ENCODE assay signal across 1 cellular context in genomic region chr9:76135902-76136301, GRCh38.
TF ChIP-seq lines count a peak whose summit lies in the region.

No MANE protein-coding gene starts in this region.

TF ChIP-seq in HEK293, 187 proteins besides CTCF, POLR2A, EP300 and RAD21 (continued from another document):
- 0 out of 2 replicates have a peak, but pooled peaks have one; percentile 47 for TF ChIP-seq ZFP69B (tag by site-specific recombination; IDR thresholded peaks at IDR 0.05)
- peak; percentile 44; the same call in 1 of the 2 replicates for TF ChIP-seq ZNF391 (tag by site-specific recombination; IDR thresholded peaks at IDR 0.05; ENCODE audit: borderline replicate concordance, low read depth)
- no peak for TF ChIP-seq ZNF223 (tag by site-specific recombination; IDR thresholded peaks at IDR 0.05)
- TF ChIP-seq ZNF501 (tag by site-specific recombination; IDR thresholded peaks at IDR 0.05) = no peak
- TF ChIP-seq SALL2 (tag by site-specific recombination; IDR thresholded peaks at IDR 0.05; ENCODE audit: borderline replicate concordance) = no peak
- no peak for TF ChIP-seq ZNF121 (tag by site-specific recombination; IDR thresholded peaks at IDR 0.05)
- TF ChIP-seq WT1 (tag by site-specific recombination; IDR thresholded peaks at IDR 0.05) = peak; percentile 99
- no peak for TF ChIP-seq ZNF211 (tag by site-specific recombination; IDR thresholded peaks at IDR 0.05; ENCODE audit: low read depth)
- TF ChIP-seq ZEB2 (tag by site-specific recombination; IDR thresholded peaks at IDR 0.05) = peak; percentile 62
- TF ChIP-seq IKZF3 (tag by site-specific recombination; IDR thresholded peaks at IDR 0.05) = no peak
- no peak for TF ChIP-seq YY1 (tag by site-specific recombination; IDR thresholded peaks at IDR 0.05)
- TF ChIP-seq RBAK (tag by site-specific recombination; IDR thresholded peaks at IDR 0.05) = no peak
- TF ChIP-seq SP7 (tag by site-specific recombination; IDR thresholded peaks at IDR 0.05) = peak; percentile 61
- TF ChIP-seq ZNF692 (tag by site-specific recombination; IDR thresholded peaks at IDR 0.05) = peak; percentile 76
- no peak for TF ChIP-seq ZBTB8A (tag by site-specific recombination; IDR thresholded peaks at IDR 0.05)
- TF ChIP-seq ZNF843 (tag by site-specific recombination; IDR thresholded peaks at IDR 0.05) = peak; percentile 66; the same call in 1 of the 2 replicates
- no peak for TF ChIP-seq ZNF514 (tag by site-specific recombination; IDR thresholded peaks at IDR 0.05)
- TF ChIP-seq GLIS2 (tag by site-specific recombination; IDR thresholded peaks at IDR 0.05) = no peak
- TF ChIP-seq ZNF776 (tag by site-specific recombination; IDR thresholded peaks at IDR 0.05; ENCODE audit: borderline replicate concordance) = no peak
- no peak for TF ChIP-seq ZNF157 (tag by site-specific recombination; IDR thresholded peaks at IDR 0.05)
- peak; percentile 13; the same call in 1 of the 2 replicates for TF ChIP-seq MZF1 (tag by site-specific recombination; IDR thresholded peaks at IDR 0.05; ENCODE audit: borderline replicate concordance)
- peak; percentile 49; the same call in 1 of the 2 replicates for TF ChIP-seq KLF10 (tag by site-specific recombination; IDR thresholded peaks at IDR 0.05)
- TF ChIP-seq ZNF585B (tag by site-specific recombination; IDR thresholded peaks at IDR 0.05) = no peak
- TF ChIP-seq ZNF184 (tag by site-specific recombination; IDR thresholded peaks at IDR 0.05) = 0 out of 2 replicates have a peak, but pooled peaks have one; percentile 44
- TF ChIP-seq ZNF10 (tag by site-specific recombination; IDR thresholded peaks at IDR 0.05) = peak; percentile 23; the same call in 1 of the 2 replicates
- TF ChIP-seq KLF8 (tag by site-specific recombination; IDR thresholded peaks at IDR 0.05) = peak; percentile 38; the same call in 1 of the 2 replicates
- TF ChIP-seq KLF7 (tag by site-specific recombination; IDR thresholded peaks at IDR 0.05; ENCODE audit: borderline replicate concordance) = no peak
- TF ChIP-seq FEZF1 (tag by site-specific recombination; IDR thresholded peaks at IDR 0.05) = peak; percentile 59; the same call in 1 of the 2 replicates
- peak; percentile 46; the same call in 1 of the 2 replicates for TF ChIP-seq OVOL3 (tag by site-specific recombination; IDR thresholded peaks at IDR 0.05)
- no peak for TF ChIP-seq ZXDB (tag by site-specific recombination; IDR thresholded peaks at IDR 0.05)
- TF ChIP-seq ZBTB20 (tag by site-specific recombination; IDR thresholded peaks at IDR 0.05) = peak; percentile 62
- peak; percentile 53; the same call in 1 of the 2 replicates for TF ChIP-seq GLI2 (tag by site-specific recombination; IDR thresholded peaks at IDR 0.05; ENCODE audit: borderline replicate concordance, low read depth)
- no peak for TF ChIP-seq ZNF155 (tag by site-specific recombination; IDR thresholded peaks at IDR 0.05)
- TF ChIP-seq PRDM6 (tag by site-specific recombination; IDR thresholded peaks at IDR 0.05) = peak; percentile 92
- no peak for TF ChIP-seq ZFHX2 (tag by site-specific recombination; conservative IDR thresholded peaks at IDR 0.05)
- TF ChIP-seq ZNF629 (tag by site-specific recombination; IDR thresholded peaks at IDR 0.05) = peak; percentile 72
- no peak for TF ChIP-seq ZNF645 (tag by site-specific recombination; IDR thresholded peaks at IDR 0.05)
- 0 out of 2 replicates have a peak, but pooled peaks have one; percentile 22 for TF ChIP-seq PRDM10 (tag by site-specific recombination; IDR thresholded peaks at IDR 0.05)
- TF ChIP-seq ZNF175 (tag by site-specific recombination; IDR thresholded peaks at IDR 0.05) = no peak
- no peak for TF ChIP-seq ZNF311 (tag by site-specific recombination; IDR thresholded peaks at IDR 0.05; ENCODE audit: borderline replicate concordance)
- TF ChIP-seq ZNF140 (tag by site-specific recombination; IDR thresholded peaks at IDR 0.05) = no peak
- TF ChIP-seq ZNF292 (tag by site-specific recombination; IDR thresholded peaks at IDR 0.05; ENCODE audit: borderline replicate concordance, low read depth) = no peak
- peak; percentile 70; the same call in 1 of the 2 replicates for TF ChIP-seq OSR2 (tag by site-specific recombination; IDR thresholded peaks at IDR 0.05)
- TF ChIP-seq ZNF366 (tag by site-specific recombination; conservative IDR thresholded peaks at IDR 0.05) = peak; percentile 66
- no peak for TF ChIP-seq KLF16 (tag by site-specific recombination; IDR thresholded peaks at IDR 0.05)
- TF ChIP-seq ZBTB21 (tag by site-specific recombination; IDR thresholded peaks at IDR 0.05) = no peak
- peak; percentile 33; the same call in 1 of the 2 replicates for TF ChIP-seq ZBTB17 (tag by site-specific recombination; IDR thresholded peaks at IDR 0.05)
